Comparison of ENCODE assay signal across 1 cellular context in the genomic region with DNA sequence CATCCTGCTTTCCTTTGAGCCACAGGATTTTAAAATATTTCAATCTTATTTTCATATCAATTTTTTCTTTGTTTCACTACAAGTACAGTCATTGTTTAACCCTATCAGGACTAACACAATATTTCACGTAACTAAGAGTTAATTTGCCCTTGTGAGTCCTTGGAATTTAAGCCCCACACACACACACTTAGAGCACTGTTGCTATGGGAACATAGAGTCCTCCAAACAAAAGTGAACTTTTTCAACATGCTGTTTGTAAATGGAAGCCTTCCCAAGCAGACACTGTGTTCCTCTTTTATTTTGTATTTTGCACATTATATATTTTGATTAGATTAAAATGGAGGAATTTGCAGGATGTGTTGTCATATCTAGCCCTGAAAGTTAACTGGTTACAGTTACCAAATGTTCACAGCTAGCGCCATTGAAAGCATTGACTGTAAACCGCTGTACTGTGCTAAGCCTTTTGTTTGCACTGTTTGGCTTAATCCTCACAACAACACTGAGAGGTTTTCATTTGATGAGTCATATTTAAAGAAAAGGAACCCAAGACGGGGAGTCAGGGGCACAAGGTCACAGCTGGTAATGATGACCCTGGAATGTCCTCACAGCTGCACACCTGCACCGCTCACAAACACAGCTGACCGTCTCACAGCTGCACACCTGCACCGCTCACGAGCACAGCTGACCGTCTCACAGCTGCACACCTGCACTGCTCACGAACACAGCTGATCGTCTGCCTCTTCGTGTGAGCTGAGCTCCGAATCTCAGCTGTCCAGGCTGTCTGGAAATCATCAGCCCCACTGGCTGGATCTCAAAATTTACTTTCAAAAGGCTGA.
TF ChIP-seq lines count a peak whose summit lies in the region.

No MANE protein-coding gene starts in this region.

TF ChIP-seq in HepG2, 621 proteins besides CTCF, POLR2A, EP300 and RAD21 (continued from another document and continues in another):
- TF ChIP-seq, protein P1, sequence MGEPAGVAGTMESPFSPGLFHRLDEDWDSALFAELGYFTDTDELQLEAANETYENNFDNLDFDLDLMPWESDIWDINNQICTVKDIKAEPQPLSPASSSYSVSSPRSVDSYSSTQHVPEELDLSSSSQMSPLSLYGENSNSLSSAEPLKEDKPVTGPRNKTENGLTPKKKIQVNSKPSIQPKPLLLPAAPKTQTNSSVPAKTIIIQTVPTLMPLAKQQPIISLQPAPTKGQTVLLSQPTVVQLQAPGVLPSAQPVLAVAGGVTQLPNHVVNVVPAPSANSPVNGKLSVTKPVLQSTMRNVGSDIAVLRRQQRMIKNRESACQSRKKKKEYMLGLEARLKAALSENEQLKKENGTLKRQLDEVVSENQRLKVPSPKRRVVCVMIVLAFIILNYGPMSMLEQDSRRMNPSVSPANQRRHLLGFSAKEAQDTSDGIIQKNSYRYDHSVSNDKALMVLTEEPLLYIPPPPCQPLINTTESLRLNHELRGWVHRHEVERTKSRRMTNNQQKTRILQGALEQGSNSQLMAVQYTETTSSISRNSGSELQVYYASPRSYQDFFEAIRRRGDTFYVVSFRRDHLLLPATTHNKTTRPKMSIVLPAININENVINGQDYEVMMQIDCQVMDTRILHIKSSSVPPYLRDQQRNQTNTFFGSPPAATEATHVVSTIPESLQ (CRISPR knock-in tag; conservative IDR thresholded peaks at IDR 0.05), result no peak
- TF ChIP-seq ZNF446 (CRISPR knock-in tag; IDR thresholded peaks at IDR 0.05) (no peak), NBN (conservative IDR thresholded peaks at IDR 0.05) (no peak), PCBP2 (optimal IDR thresholded peaks at IDR 0.05; ENCODE audit: low read depth, low read length, poor library complexity, severe bottlenecking) (no peak), ATF7 (IDR thresholded peaks at IDR 0.05) (no peak), ATF7 (CRISPR knock-in tag; IDR thresholded peaks at IDR 0.05) (peak; percentile 70), IKZF4 (CRISPR knock-in tag; IDR thresholded peaks at IDR 0.05; ENCODE audit: borderline replicate concordance, low read depth, not compliant biosample characterization) (no peak), NFE2L2 (IDR thresholded peaks at IDR 0.05; ENCODE audit: low read length) (peak; percentile 26; the same call in 1 of the 2 replicates), MTA1 (CRISPR knock-in tag; IDR thresholded peaks at IDR 0.05; ENCODE audit: borderline replicate concordance) (peak; percentile 72; the same call in 1 of the 2 replicates), SOX6 (IDR thresholded peaks at IDR 0.05) (no peak), SOX6 (CRISPR knock-in tag; IDR thresholded peaks at IDR 0.05) (peak; percentile 92), ZMAT3 (CRISPR knock-in tag; conservative IDR thresholded peaks at IDR 0.05) (no peak), ZFP90 (CRISPR knock-in tag; IDR thresholded peaks at IDR 0.05; ENCODE audit: borderline replicate concordance) (no peak), TP53 (CRISPR knock-in tag; conservative IDR thresholded peaks at IDR 0.05) (no peak; the same call in 1 of the 2 replicates), JUN (CRISPR knock-in tag; IDR thresholded peaks at IDR 0.05) (peak; percentile 92), ZSCAN30 (CRISPR knock-in tag; IDR thresholded peaks at IDR 0.05) (no peak), NR2F1 (CRISPR knock-in tag; IDR thresholded peaks at IDR 0.05) (peak; percentile 81 to 92), KLF6 (CRISPR knock-in tag; IDR thresholded peaks at IDR 0.05) (no peak), ZNF768 (CRISPR knock-in tag; IDR thresholded peaks at IDR 0.05) (peak; percentile 49; the same call in 1 of the 2 replicates), FOXK1 (CRISPR knock-in tag; IDR thresholded peaks at IDR 0.05; ENCODE audit: borderline replicate concordance, low read depth) (peak; percentile 55; the same call in 1 of the 2 replicates), WIZ (CRISPR knock-in tag; IDR thresholded peaks at IDR 0.05) (no peak), TARDBP (CRISPR knock-in tag; IDR thresholded peaks at IDR 0.05) (peak; percentile 59; the same call in 1 of the 2 replicates), YY1 (IDR thresholded peaks at IDR 0.05; ENCODE audit: insufficient read depth, insufficient replicate concordance, low read depth, low read length) (no peak), ZNF557 (CRISPR knock-in tag; IDR thresholded peaks at IDR 0.05) (no peak), ZNF441 (CRISPR knock-in tag; IDR thresholded peaks at IDR 0.05; ENCODE audit: borderline replicate concordance) (no peak), ZNF20 (CRISPR knock-in tag; IDR thresholded peaks at IDR 0.05) (no peak), RFX3 (CRISPR knock-in tag; IDR thresholded peaks at IDR 0.05) (peak; percentile 87)
- TF ChIP-seq, protein P2, sequence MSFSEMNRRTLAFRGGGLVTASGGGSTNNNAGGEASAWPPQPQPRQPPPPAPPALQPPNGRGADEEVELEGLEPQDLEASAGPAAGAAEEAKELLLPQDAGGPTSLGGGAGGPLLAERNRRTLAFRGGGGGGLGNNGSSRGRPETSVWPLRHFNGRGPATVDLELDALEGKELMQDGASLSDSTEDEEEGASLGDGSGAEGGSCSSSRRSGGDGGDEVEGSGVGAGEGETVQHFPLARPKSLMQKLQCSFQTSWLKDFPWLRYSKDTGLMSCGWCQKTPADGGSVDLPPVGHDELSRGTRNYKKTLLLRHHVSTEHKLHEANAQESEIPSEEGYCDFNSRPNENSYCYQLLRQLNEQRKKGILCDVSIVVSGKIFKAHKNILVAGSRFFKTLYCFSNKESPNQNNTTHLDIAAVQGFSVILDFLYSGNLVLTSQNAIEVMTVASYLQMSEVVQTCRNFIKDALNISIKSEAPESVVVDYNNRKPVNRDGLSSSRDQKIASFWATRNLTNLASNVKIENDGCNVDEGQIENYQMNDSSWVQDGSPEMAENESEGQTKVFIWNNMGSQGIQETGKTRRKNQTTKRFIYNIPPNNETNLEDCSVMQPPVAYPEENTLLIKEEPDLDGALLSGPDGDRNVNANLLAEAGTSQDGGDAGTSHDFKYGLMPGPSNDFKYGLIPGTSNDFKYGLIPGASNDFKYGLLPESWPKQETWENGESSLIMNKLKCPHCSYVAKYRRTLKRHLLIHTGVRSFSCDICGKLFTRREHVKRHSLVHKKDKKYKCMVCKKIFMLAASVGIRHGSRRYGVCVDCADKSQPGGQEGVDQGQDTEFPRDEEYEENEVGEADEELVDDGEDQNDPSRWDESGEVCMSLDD (CRISPR knock-in tag; IDR thresholded peaks at IDR 0.05; ENCODE audit: borderline replicate concordance), result peak; percentile 80; the same call in 1 of the 2 replicates
- TF ChIP-seq, protein P3, sequence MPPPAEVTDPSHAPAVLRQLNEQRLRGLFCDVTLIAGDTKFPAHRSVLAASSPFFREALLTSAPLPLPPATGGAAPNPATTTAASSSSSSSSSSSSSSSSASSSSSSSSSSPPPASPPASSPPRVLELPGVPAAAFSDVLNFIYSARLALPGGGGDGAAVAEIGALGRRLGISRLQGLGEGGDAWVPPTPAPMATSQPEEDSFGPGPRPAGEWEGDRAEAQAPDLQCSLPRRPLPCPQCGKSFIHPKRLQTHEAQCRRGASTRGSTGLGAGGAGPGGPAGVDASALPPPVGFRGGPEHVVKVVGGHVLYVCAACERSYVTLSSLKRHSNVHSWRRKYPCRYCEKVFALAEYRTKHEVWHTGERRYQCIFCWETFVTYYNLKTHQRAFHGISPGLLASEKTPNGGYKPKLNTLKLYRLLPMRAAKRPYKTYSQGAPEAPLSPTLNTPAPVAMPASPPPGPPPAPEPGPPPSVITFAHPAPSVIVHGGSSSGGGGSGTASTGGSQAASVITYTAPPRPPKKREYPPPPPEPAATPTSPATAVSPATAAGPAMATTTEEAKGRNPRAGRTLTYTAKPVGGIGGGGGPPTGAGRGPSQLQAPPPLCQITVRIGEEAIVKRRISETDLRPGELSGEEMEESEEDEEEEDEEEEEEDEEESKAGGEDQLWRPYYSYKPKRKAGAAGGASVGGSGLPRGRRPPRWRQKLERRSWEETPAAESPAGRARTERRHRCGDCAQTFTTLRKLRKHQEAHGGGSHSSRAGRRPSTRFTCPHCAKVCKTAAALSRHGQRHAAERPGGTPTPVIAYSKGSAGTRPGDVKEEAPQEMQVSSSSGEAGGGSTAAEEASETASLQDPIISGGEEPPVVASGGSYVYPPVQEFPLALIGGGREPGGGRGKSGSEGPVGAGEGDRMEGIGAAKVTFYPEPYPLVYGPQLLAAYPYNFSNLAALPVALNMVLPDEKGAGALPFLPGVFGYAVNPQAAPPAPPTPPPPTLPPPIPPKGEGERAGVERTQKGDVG (CRISPR knock-in tag; IDR thresholded peaks at IDR 0.05; ENCODE audit: borderline replicate concordance), result no peak
- TF ChIP-seq, protein P4, sequence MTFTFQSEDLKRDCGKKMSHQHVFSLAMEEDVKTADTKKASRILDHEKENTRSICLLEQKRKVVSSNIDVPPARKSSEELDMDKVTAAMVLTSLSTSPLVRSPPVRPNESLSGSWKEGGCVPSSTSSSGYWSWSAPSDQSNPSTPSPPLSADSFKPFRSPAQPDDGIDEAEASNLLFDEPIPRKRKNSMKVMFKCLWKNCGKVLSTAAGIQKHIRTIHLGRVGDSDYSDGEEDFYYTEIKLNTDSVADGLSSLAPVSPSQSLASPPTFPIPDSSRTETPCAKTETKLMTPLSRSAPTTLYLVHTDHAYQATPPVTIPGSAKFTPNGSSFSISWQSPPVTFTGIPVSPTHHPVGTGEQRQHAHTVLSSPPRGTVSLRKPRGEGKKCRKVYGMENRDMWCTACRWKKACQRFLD (CRISPR knock-in tag; IDR thresholded peaks at IDR 0.05; ENCODE audit: borderline replicate concordance), result no peak
- TF ChIP-seq, protein P5, sequence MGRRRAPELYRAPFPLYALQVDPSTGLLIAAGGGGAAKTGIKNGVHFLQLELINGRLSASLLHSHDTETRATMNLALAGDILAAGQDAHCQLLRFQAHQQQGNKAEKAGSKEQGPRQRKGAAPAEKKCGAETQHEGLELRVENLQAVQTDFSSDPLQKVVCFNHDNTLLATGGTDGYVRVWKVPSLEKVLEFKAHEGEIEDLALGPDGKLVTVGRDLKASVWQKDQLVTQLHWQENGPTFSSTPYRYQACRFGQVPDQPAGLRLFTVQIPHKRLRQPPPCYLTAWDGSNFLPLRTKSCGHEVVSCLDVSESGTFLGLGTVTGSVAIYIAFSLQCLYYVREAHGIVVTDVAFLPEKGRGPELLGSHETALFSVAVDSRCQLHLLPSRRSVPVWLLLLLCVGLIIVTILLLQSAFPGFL (CRISPR knock-in tag; IDR thresholded peaks at IDR 0.05), result no peak
- TF ChIP-seq, protein P6, sequence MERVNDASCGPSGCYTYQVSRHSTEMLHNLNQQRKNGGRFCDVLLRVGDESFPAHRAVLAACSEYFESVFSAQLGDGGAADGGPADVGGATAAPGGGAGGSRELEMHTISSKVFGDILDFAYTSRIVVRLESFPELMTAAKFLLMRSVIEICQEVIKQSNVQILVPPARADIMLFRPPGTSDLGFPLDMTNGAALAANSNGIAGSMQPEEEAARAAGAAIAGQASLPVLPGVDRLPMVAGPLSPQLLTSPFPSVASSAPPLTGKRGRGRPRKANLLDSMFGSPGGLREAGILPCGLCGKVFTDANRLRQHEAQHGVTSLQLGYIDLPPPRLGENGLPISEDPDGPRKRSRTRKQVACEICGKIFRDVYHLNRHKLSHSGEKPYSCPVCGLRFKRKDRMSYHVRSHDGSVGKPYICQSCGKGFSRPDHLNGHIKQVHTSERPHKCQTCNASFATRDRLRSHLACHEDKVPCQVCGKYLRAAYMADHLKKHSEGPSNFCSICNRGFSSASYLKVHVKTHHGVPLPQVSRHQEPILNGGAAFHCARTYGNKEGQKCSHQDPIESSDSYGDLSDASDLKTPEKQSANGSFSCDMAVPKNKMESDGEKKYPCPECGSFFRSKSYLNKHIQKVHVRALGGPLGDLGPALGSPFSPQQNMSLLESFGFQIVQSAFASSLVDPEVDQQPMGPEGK (CRISPR knock-in tag; IDR thresholded peaks at IDR 0.05), result no peak
- TF ChIP-seq, protein P7, sequence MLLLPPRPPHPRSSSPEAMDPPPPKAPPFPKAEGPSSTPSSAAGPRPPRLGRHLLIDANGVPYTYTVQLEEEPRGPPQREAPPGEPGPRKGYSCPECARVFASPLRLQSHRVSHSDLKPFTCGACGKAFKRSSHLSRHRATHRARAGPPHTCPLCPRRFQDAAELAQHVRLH (CRISPR knock-in tag; IDR thresholded peaks at IDR 0.05; ENCODE audit: borderline replicate concordance, low read depth), result peak; percentile 46; the same call in 1 of the 2 replicates
- TF ChIP-seq, protein P8, sequence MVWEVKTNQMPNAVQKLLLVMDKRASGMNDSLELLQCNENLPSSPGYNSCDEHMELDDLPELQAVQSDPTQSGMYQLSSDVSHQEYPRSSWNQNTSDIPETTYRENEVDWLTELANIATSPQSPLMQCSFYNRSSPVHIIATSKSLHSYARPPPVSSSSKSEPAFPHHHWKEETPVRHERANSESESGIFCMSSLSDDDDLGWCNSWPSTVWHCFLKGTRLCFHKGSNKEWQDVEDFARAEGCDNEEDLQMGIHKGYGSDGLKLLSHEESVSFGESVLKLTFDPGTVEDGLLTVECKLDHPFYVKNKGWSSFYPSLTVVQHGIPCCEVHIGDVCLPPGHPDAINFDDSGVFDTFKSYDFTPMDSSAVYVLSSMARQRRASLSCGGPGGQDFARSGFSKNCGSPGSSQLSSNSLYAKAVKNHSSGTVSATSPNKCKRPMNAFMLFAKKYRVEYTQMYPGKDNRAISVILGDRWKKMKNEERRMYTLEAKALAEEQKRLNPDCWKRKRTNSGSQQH (CRISPR knock-in tag; IDR thresholded peaks at IDR 0.05; ENCODE audit: low read depth), result peak; percentile 69; the same call in 1 of the 2 replicates
- TF ChIP-seq, protein P9, sequence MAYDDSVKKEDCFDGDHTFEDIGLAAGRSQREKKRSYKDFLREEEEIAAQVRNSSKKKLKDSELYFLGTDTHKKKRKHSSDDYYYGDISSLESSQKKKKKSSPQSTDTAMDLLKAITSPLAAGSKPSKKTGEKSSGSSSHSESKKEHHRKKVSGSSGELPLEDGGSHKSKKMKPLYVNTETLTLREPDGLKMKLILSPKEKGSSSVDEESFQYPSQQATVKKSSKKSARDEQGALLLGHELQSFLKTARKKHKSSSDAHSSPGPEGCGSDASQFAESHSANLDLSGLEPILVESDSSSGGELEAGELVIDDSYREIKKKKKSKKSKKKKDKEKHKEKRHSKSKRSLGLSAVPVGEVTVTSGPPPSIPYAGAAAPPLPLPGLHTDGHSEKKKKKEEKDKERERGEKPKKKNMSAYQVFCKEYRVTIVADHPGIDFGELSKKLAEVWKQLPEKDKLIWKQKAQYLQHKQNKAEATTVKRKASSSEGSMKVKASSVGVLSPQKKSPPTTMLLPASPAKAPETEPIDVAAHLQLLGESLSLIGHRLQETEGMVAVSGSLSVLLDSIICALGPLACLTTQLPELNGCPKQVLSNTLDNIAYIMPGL (CRISPR knock-in tag; IDR thresholded peaks at IDR 0.05; ENCODE audit: borderline replicate concordance in 1 of 2, low read depth in 1 of 2), result peak in 1 of 2 experiments; percentile 53; a peak in 1 of 4 replicates
- TF ChIP-seq, protein P10, sequence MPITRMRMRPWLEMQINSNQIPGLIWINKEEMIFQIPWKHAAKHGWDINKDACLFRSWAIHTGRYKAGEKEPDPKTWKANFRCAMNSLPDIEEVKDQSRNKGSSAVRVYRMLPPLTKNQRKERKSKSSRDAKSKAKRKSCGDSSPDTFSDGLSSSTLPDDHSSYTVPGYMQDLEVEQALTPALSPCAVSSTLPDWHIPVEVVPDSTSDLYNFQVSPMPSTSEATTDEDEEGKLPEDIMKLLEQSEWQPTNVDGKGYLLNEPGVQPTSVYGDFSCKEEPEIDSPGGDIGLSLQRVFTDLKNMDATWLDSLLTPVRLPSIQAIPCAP (CRISPR knock-in tag; IDR thresholded peaks at IDR 0.05; ENCODE audit: low read depth), result no peak
- TF ChIP-seq, protein P11, sequence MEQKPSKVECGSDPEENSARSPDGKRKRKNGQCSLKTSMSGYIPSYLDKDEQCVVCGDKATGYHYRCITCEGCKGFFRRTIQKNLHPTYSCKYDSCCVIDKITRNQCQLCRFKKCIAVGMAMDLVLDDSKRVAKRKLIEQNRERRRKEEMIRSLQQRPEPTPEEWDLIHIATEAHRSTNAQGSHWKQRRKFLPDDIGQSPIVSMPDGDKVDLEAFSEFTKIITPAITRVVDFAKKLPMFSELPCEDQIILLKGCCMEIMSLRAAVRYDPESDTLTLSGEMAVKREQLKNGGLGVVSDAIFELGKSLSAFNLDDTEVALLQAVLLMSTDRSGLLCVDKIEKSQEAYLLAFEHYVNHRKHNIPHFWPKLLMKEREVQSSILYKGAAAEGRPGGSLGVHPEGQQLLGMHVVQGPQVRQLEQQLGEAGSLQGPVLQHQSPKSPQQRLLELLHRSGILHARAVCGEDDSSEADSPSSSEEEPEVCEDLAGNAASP (CRISPR knock-in tag; IDR thresholded peaks at IDR 0.05; ENCODE audit: borderline replicate concordance), result no peak; the same call in 1 of the 2 replicates
